ENCODE assay signal across 8 cellular contexts in genomic region chr6:152267967-152268845, GRCh38.
DNase-seq lines count a peak whose midpoint lies in the region; ATAC-seq, FAIRE-seq and TF ChIP-seq lines count a peak whose summit lies in the region.

No MANE protein-coding gene starts in this region.

- H3K27me3 Mint-ChIP-seq in nephron (ENCODE audit: low read depth): no peaks in the 10 kb centered on the region

- intact Hi-C loops in A673 (cut with micrococcal nuclease; ENCODE audit: unreplicated experiment): loop anchor here (2.0 to 5.0 kb wide), 3 partner anchors 503 to 836 kb away; no protein-coding TSS in a partner anchor

- peaks cover 38% of the 10 kb centered on the region for H3K4me1 ChIP-seq in A673 (ENCODE audit: insufficient read depth, low read length, poor library complexity, severe bottlenecking)

- no peak for ATAC-seq in GM18517 (IDR thresholded peaks at IDR 0.05; ENCODE audit: unreplicated experiment)

- no peaks in the 10 kb centered on the region for H3K9me3 Mint-ChIP-seq in nephron

- peaks cover 39% of the 10 kb centered on the region for H3K4me1 Mint-ChIP-seq in nephron

- peak; percentile 52 for DNase-seq in A673 (ENCODE audit: low spot score)
- peak; percentile 60 for DNase-seq in ELR (ENCODE audit: low read depth)
- peak; percentile 7 for DNase-seq in NCI-H510A (lab: John Stamatoyannopoulos, UW)
- no peak for DNase-seq in UCSD-AML1 (lab: John Stamatoyannopoulos, UW; ENCODE audit: unreplicated experiment)
- DNase-seq in DMS79 treated with DMSO at 0.1 percent for 48 hours (lab: John Stamatoyannopoulos, UW): no peak

- POLR2A ChIA-PET in A673 (lab: Charles Lee; ENCODE audit: low non-redundant PET): no interaction called here

- BruUV-seq in A673 (replicated peaks; lab: Mats Ljungman, UMichigan): no TSS peak

- H3K27ac Mint-ChIP-seq in nephron: peak overlapping the region in 2 of 3 experiments; percentile 29 to 96

- no peak overlapping the region for H3K27ac ChIP-seq in A673 (ENCODE audit: low read depth, low read length, poor library complexity, severe bottlenecking)

- H3K27me3 ChIP-seq in A673 (replicated peaks; ENCODE audit: insufficient read depth, low read depth, low read length, poor library complexity): no peaks in the 10 kb centered on the region

- H3K36me3 ChIP-seq in A673 (ENCODE audit: insufficient read depth, low read length, poor library complexity, severe bottlenecking): no peaks in the 10 kb centered on the region

- H3K9me3 ChIP-seq in A673 (ENCODE audit: low read depth, low read length, poor library complexity, severe bottlenecking): no peaks in the 10 kb centered on the region

- H3K4me3 Mint-ChIP-seq in nephron: no peak overlapping the region

- FAIRE-seq in colon (lab: Jason Lieb, UNC): peak; percentile 62

- CTCF ChIA-PET in A673 (lab: Charles Lee): interaction anchor here (0.7 to 1.2 kb wide), 5 partner anchors 126 to 1376 kb away, joined by 3 to 8 read pairs (median 4); no protein-coding TSS in a partner anchor

- TF ChIP-seq CTCF in A673 (conservative IDR thresholded peaks at IDR 0.05; ENCODE audit: low read depth, low read length): peak; percentile 75
- TF ChIP-seq CTCF in nephron (IDR thresholded peaks at IDR 0.05; ENCODE audit: unreplicated experiment in 3 of 3): peak; percentile 54 to 71 (median 63)

- no peak overlapping the region for H3K4me3 ChIP-seq in A673 (ENCODE audit: low read depth, low read length, poor library complexity, severe bottlenecking)

- peaks cover 9% of the 10 kb centered on the region for H3K36me3 Mint-ChIP-seq in nephron (ENCODE audit: low read depth)

Comparison
In these comparisons a context has a peak if more than half of its experiments do, and no peak if none do; other contexts are left out.
1. DNase-seq: peak in A673 (single experiment), ELR (single experiment) and NCI-H510A (single experiment); none in UCSD-AML1 (single experiment) and DMS79 treated with DMSO at 0.1 percent for 48 hours (single experiment).